17 cellular contexts compared by ENCODE assay signal in the genomic region with DNA sequence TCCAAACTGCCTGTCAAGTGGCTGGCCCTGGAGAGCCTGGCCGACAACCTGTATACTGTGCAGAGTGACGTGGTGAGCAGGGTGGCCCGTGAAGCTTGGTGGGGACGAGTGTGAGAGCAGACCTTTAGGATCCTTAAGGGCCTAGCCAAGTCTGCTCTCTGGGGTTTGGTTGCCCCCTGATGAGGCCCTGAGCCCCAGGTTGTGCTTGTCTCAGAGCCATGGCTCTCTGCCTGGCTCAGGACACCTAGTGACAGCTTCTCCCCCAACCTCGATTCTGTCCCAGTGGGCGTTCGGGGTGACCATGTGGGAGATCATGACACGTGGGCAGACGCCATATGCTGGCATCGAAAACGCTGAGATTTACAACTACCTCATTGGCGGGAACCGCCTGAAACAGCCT. TPM values are rescaled to one million over a fixed set of nuclear protein-coding genes. Genes with fewer than 3 reads are reported as not detected.
"Had no signal": no experiment of that assay in that cellular context is flagged by ENCODE, and none has a peak within 500 bp of the region (broad histone marks: within the 10 kb centered on the region; RNA-seq: fewer than 3 reads in every experiment).

No MANE protein-coding gene starts in this region.

- ATAC-seq: heart right ventricle; left lobe of liver; stimulated activated naive B cell treated with anti-CD40 and anti-IgM and Interleukin-4, amounts not matched to agents 10 μg/mL and 1 μg/mL and 100 μg/mL, for 72 hours; stimulated activated naive CD8-positive, alpha-beta T cell treated with anti-CD3 and anti-CD28 coated beads, Interleukin-15, amount 100 ng/mL, for 72 hours had no signal

- DNase-seq: colonic mucosa; dermis blood vessel endothelial cell; effector CD4-positive, alpha-beta T cell; heart right ventricle; hypothalamus; kidney glomerular epithelial cell; mammary epithelial cell; nephron progenitor cell; sigmoid colon; stimulated activated CD4-positive, alpha-beta T cell treated with anti-CD3 and anti-CD28 coated beads, Interleukin-2, amount 100 ng/mL, for 24 hours; stimulated activated CD4-positive, alpha-beta T cell treated with anti-CD3 and anti-CD28 coated beads, Interleukin-4, amount 100 ng/mL, for 4 hours; stimulated activated naive B cell treated with anti-CD40 and anti-IgM and Interleukin-4, amounts not matched to agents 10 μg/mL and 1 μg/mL and 100 μg/mL, for 72 hours; stimulated activated naive CD8-positive, alpha-beta T cell treated with anti-CD3 and anti-CD28 coated beads, Interleukin-15, amount 100 ng/mL, for 72 hours had no signal

- H3K27ac ChIP-seq: colonic mucosa, heart right ventricle, right atrium auricular region, sigmoid colon, skin epidermis had no signal

- H3K4me1 ChIP-seq: colonic mucosa had no signal

- H3K9me3 ChIP-seq: colonic mucosa, heart right ventricle, right atrium auricular region, sigmoid colon had no signal

- H3K4me3 ChIP-seq: colonic mucosa, heart right ventricle, right atrium auricular region, sigmoid colon, skin epidermis had no signal

- H3K36me3 ChIP-seq: colonic mucosa, right atrium auricular region had no signal

RNA-seq across cellular contexts. Expression of gene LTK, which starts 59.8 kb away (rescaled TPM):
- total RNA-seq: dermis blood vessel endothelial cell, frontal cortex, mammary epithelial cell had no signal
- polyA plus RNA-seq: mammary epithelial cell had no signal
